In genomic region chr3:49104427-49105291, GRCh38 we compare ENCODE assay signal across 8 cellular contexts. TPM values are rescaled to one million over a fixed set of nuclear protein-coding genes. Genes with fewer than 3 reads are reported as not detected.
A peak's percentile ranks its signal among the peaks of the same experiment; 100 is the strongest.
DNase-seq lines count a peak whose midpoint lies in the region; ATAC-seq and TF ChIP-seq lines count a peak whose summit lies in the region.

Gene QARS1, minus strand, starts transcription at chr3:49104757. Its CDS starts 24 bp downstream, at chr3:49104733.

- H3K9ac ChIP-seq in parathyroid adenoma, result peak within 1 kb of the TSS; percentile 84

- peak within 1 kb of the TSS; percentile 94 for H3K4me3 Mint-ChIP-seq in activated naive CD8-positive, alpha-beta T cell treated with anti-CD3 and anti-CD28 coated beads, Interleukin-2, amount 50 U/mL, for 24 hours

- H3K27ac Mint-ChIP-seq in activated naive CD8-positive, alpha-beta T cell treated with anti-CD3 and anti-CD28 coated beads, Interleukin-2, amount 50 U/mL, for 24 hours, result peak within 1 kb of the TSS; percentile 90

- H3K79me2 ChIP-seq in parathyroid adenoma, result no peaks in the 10 kb centered on the region

- peak within 1 kb of the TSS; percentile 84 for H3K4me2 ChIP-seq in parathyroid adenoma (ENCODE audit: low read length)

- H3K4me1 ChIP-seq in parathyroid adenoma (peaks cover 13% of the 10 kb centered on the region), tibial artery (peaks cover 0 to 26% (median 21%) of the 10 kb centered on the region in 4 donors)

- H3K36me3 ChIP-seq in parathyroid adenoma (ENCODE audit: control insufficient read depth, insufficient read depth, low read length) (no peaks in the 10 kb centered on the region), tibial artery (peaks cover 36 to 61% (median 49%) of the 10 kb centered on the region in 3 donors)

- intact Hi-C loops in Right ventricle myocardium superior (cut with DNase I), result no loop called here
- intact Hi-C loops in tibial artery (cut with DNase I; ENCODE audit: low total_unique reads), result no loop called here

- peak within 1 kb of the TSS; percentile 80 for H3K27ac ChIP-seq in parathyroid adenoma
- H3K27ac ChIP-seq in tibial artery, result peak within 1 kb of the TSS; percentile 86

- ATAC-seq in HG02642 (IDR thresholded peaks at IDR 0.05; ENCODE audit: poor library complexity, unreplicated experiment) (peak; percentile 83), Right ventricle myocardium superior (ENCODE audit: poor library complexity) (peak; percentile 98)
- peak; percentile 98 for ATAC-seq in activated naive CD8-positive, alpha-beta T cell treated with anti-CD3 and anti-CD28 coated beads, Interleukin-2, amount 50 U/mL, for 24 hours

- H3K27me3 ChIP-seq in parathyroid adenoma (ENCODE audit: control insufficient read depth, insufficient read depth, low read length) (no peaks in the 10 kb centered on the region), tibial artery (no peaks in the 10 kb centered on the region)

- DNase-seq in GM10266 (ENCODE audit: extremely low spot score) (peak; percentile 96), NCI-H1417 treated with DMSO at 0.1 percent for 48 hours (lab: John Stamatoyannopoulos, UW) (peak; percentile 15), T follicular helper cell (ENCODE audit: low read depth) (peak; percentile 82), Right ventricle myocardium superior (peak; percentile 97), tibial artery (peak; percentile 96 to 97)
- DNase-seq in activated naive CD8-positive, alpha-beta T cell treated with anti-CD3 and anti-CD28 coated beads, Interleukin-2, amount 50 U/mL, for 24 hours, result peak; percentile 90

- TF ChIP-seq CTCF in GM10266 (IDR thresholded peaks at IDR 0.05; ENCODE audit: control insufficient read depth, insufficient read depth, low read depth, missing control alignments) (no peak), parathyroid adenoma (IDR thresholded peaks at IDR 0.05) (no peak), tibial artery (IDR thresholded peaks at IDR 0.05) (no peak)

- peaks cover 24% of the 10 kb centered on the region for H3K4me1 Mint-ChIP-seq in activated naive CD8-positive, alpha-beta T cell treated with anti-CD3 and anti-CD28 coated beads, Interleukin-2, amount 50 U/mL, for 24 hours

- H3K9me3 ChIP-seq in parathyroid adenoma (ENCODE audit: control insufficient read depth, low read length) (no peaks in the 10 kb centered on the region), tibial artery (no peaks in the 10 kb centered on the region)

- H3K27me3 Mint-ChIP-seq in activated naive CD8-positive, alpha-beta T cell treated with anti-CD3 and anti-CD28 coated beads, Interleukin-2, amount 50 U/mL, for 24 hours, result no peaks in the 10 kb centered on the region

- H2AFZ ChIP-seq in parathyroid adenoma, result peak within 1 kb of the TSS; percentile 93

- H3K4me3 ChIP-seq in parathyroid adenoma (ENCODE audit: low read depth, low read length) (peak within 1 kb of the TSS; percentile 91), tibial artery (peak within 1 kb of the TSS; percentile 85 to 96)

- no peaks in the 10 kb centered on the region for H3K9me3 Mint-ChIP-seq in activated naive CD8-positive, alpha-beta T cell treated with anti-CD3 and anti-CD28 coated beads, Interleukin-2, amount 50 U/mL, for 24 hours

- peaks cover 32% of the 10 kb centered on the region for H3K36me3 Mint-ChIP-seq in activated naive CD8-positive, alpha-beta T cell treated with anti-CD3 and anti-CD28 coated beads, Interleukin-2, amount 50 U/mL, for 24 hours (ENCODE audit: low read depth)

RNA-seq across cellular contexts. Expression of gene QARS1, which starts in this region (rescaled TPM):
- 207 TPM for total RNA-seq in Right ventricle myocardium superior

Comparison
In these comparisons a context has a peak if more than half of its experiments do, and no peak if none do; other contexts are left out.
1. Peak in every context shown above with its lines: DNase-seq, ATAC-seq, H3K4me3 ChIP-seq and H3K27ac ChIP-seq.
2. DNase-seq: peak in every context shown above with its lines; median percentile 97 in Right ventricle myocardium superior; 96 in tibial artery; 96 in GM10266; 90 in activated naive CD8-positive, alpha-beta T cell treated with anti-CD3 and anti-CD28 coated beads, Interleukin-2, amount 50 U/mL, for 24 hours; 82 in T follicular helper cell; 15 in NCI-H1417 treated with DMSO at 0.1 percent for 48 hours.